In the genomic region with DNA sequence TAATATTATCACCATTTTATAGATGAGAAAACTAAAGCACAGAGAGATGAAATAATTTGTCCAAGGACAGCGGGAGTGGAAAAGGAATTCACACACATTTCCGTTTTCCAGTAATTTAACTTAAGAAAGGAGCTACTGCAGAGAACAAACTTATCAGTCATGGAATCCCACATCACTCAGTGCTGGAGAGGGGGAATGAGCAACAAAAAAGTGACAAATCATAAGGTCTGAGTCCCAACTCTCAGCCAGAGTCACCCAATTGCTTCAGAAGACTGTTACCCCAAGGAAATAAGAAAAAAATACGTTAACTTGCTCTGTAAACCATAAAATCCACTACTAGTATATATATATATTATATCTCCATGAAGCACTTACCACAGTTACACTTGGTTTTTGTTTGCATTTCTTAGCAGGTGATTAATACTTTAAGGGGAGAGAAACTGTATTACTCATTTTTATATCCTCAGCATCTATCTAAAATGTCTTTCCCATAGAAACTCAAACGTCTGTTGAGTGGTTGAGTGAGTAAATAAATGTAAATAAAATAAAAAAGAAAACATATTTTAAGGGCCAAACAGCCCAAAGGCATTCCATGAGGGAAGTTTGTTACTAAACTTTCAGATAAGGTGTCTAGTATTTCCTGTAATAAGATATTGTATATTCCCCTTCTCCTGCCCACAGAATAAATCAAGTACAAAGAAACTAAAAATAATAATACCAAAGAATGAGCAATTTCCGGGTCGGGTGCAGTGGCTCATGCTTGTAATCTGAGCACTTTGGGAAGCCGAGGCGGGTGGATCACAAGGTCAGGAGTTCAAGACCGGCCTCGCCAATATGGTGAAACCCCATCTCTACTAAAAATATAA, we compare ENCODE assay signal across 1 cellular context.
TF ChIP-seq lines count a peak whose summit lies in the region.

No MANE protein-coding gene starts in this region.

TF ChIP-seq in HEK293, 187 proteins besides CTCF, POLR2A, EP300 and RAD21 (continued from another document):
- TF ChIP-seq ZBTB1 (tag by site-specific recombination; IDR thresholded peaks at IDR 0.05) = no peak
- TF ChIP-seq ZNF239 (tag by site-specific recombination; IDR thresholded peaks at IDR 0.05) = no peak
- TF ChIP-seq, protein P1, sequence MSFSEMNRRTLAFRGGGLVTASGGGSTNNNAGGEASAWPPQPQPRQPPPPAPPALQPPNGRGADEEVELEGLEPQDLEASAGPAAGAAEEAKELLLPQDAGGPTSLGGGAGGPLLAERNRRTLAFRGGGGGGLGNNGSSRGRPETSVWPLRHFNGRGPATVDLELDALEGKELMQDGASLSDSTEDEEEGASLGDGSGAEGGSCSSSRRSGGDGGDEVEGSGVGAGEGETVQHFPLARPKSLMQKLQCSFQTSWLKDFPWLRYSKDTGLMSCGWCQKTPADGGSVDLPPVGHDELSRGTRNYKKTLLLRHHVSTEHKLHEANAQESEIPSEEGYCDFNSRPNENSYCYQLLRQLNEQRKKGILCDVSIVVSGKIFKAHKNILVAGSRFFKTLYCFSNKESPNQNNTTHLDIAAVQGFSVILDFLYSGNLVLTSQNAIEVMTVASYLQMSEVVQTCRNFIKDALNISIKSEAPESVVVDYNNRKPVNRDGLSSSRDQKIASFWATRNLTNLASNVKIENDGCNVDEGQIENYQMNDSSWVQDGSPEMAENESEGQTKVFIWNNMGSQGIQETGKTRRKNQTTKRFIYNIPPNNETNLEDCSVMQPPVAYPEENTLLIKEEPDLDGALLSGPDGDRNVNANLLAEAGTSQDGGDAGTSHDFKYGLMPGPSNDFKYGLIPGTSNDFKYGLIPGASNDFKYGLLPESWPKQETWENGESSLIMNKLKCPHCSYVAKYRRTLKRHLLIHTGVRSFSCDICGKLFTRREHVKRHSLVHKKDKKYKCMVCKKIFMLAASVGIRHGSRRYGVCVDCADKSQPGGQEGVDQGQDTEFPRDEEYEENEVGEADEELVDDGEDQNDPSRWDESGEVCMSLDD (tag by site-specific recombination; IDR thresholded peaks at IDR 0.05) = no peak
- no peak for TF ChIP-seq ZBTB21 (tag by site-specific recombination; IDR thresholded peaks at IDR 0.05)
- no peak for TF ChIP-seq ZNF473 (tag by site-specific recombination; IDR thresholded peaks at IDR 0.05)
